Comparison of ENCODE assay signal across 22 cellular contexts in genomic region chr6:155116571-155116910, GRCh38.
A peak's percentile ranks its signal among the peaks of the same experiment; 100 is the strongest.
DNase-seq lines count a peak whose midpoint lies in the region; ATAC-seq and TF ChIP-seq lines count a peak whose summit lies in the region.
"Had no signal": no experiment of that assay in that cellular context is flagged by ENCODE, and none has a peak within 500 bp of the region (broad histone marks: within the 10 kb centered on the region; RNA-seq: fewer than 3 reads in every experiment).

No MANE protein-coding gene starts in this region.

- DNase-seq in mammary epithelial cell (no peak), MCF 10A (ENCODE audit: unreplicated experiment) (no peak), astrocyte of the hippocampus (ENCODE audit: low read depth, low spot score) (peak; percentile 44), smooth muscle cell (lab: John Stamatoyannopoulos, UW; ENCODE audit: unreplicated experiment) (no peak), suprapubic skin (ENCODE audit: low spot score in 2 of 2) (no peak)
- DNase-seq: activated CD4-positive, alpha-beta T cell treated with anti-CD3 and anti-CD28 coated beads for 1 hour; caudate nucleus; CD8-positive, alpha-beta memory T cell; DMS79 treated with DMSO at 0.1 percent for 48 hours; Karpas-422; NCI-H1092; NCI-H2107; NCI-H524 treated with DMSO at 0.1 percent for 48 hours; pancreas; right lobe of liver; Right ventricle myocardium superior; stimulated activated CD4-positive, alpha-beta T cell treated with anti-CD3 and anti-CD28 coated beads, Interleukin-2, amount 100 ng/mL, for 48 hours had no signal

- H3K27me3 Mint-ChIP-seq in MCF 10A (ENCODE audit: insufficient read depth, unreplicated experiment), result peaks cover 21% of the 10 kb centered on the region

- no peaks in the 10 kb centered on the region for H3K9me3 Mint-ChIP-seq in MCF 10A (ENCODE audit: unreplicated experiment)
- H3K9me3 Mint-ChIP-seq: CD8-positive, alpha-beta memory T cell had no signal

- H3K36me3 ChIP-seq in mammary epithelial cell (ENCODE audit: insufficient read depth, low read length) (no peaks in the 10 kb centered on the region), OCI-LY3 (replicated peaks; ENCODE audit: low read depth, low read length) (no peaks in the 10 kb centered on the region), smooth muscle cell (ENCODE audit: low read depth) (no peaks in the 10 kb centered on the region), suprapubic skin (no peaks in the 10 kb centered on the region)
- H3K36me3 ChIP-seq: pancreas, right lobe of liver, vagina had no signal

- TF ChIP-seq EP300 in suprapubic skin (IDR thresholded peaks at IDR 0.05), result no peak

- H3K4me1 ChIP-seq in mammary epithelial cell (ENCODE audit: insufficient read depth, low read length) (no peaks in the 10 kb centered on the region), OCI-LY3 (ENCODE audit: low read length) (peaks cover 11% of the 10 kb centered on the region), smooth muscle cell (ENCODE audit: low read depth) (peaks cover 21% of the 10 kb centered on the region), suprapubic skin (no peaks in the 10 kb centered on the region)
- H3K4me1 ChIP-seq: pancreas, right lobe of liver, vagina had no signal

- CTCF ChIA-PET in mammary epithelial cell (lab: Charles Lee; ENCODE audit: low non-redundant PET), result no interaction called here
- CTCF ChIA-PET in MCF 10A (lab: Yijun Ruan, JAX), result interaction anchor here (1.0 kb wide), 1 partner anchor 12 kb away, joined by 5 read pairs; no protein-coding TSS in a partner anchor

- H3K27ac Mint-ChIP-seq in MCF 10A (ENCODE audit: low read depth, unreplicated experiment), result no peak overlapping the region

- H3K9ac ChIP-seq in mammary epithelial cell (ENCODE audit: insufficient read depth, low read length) (no peak overlapping the region), OCI-LY3 (ENCODE audit: low read length) (no peak overlapping the region), smooth muscle cell (ENCODE audit: low read depth) (peak overlapping the region; percentile 32)

- H3K4me1 Mint-ChIP-seq in MCF 10A (ENCODE audit: insufficient read depth, unreplicated experiment), result peaks cover 9% of the 10 kb centered on the region

- H3K4me3 ChIP-seq in mammary epithelial cell (replicated peaks in 1 of 3; ENCODE audit: insufficient read depth in 1 of 3, low read depth in 2 of 3, low read length in 3 of 3) (no peak overlapping the region), OCI-LY3 (ENCODE audit: low read length) (peak overlapping the region; percentile 25; the same call in 1 of the 2 replicates), smooth muscle cell (no peak overlapping the region), suprapubic skin (no peak overlapping the region)
- H3K4me3 ChIP-seq: pancreas, right lobe of liver, vagina had no signal

- no peak for TF ChIP-seq POLR2A in suprapubic skin (IDR thresholded peaks at IDR 0.05)

- H4K20me1 ChIP-seq in mammary epithelial cell (ENCODE audit: insufficient read depth, low read length) (no peaks in the 10 kb centered on the region), OCI-LY3 (ENCODE audit: insufficient read depth, low read length) (no peaks in the 10 kb centered on the region), smooth muscle cell (ENCODE audit: low read depth) (no peaks in the 10 kb centered on the region)

- peaks cover 4% of the 10 kb centered on the region for H3K36me3 Mint-ChIP-seq in MCF 10A (ENCODE audit: insufficient read depth, unreplicated experiment)
- H3K36me3 Mint-ChIP-seq: CD8-positive, alpha-beta memory T cell had no signal

- H3K9me3 ChIP-seq in mammary epithelial cell (replicated peaks; ENCODE audit: insufficient read depth, low read length) (no peaks in the 10 kb centered on the region), OCI-LY3 (ENCODE audit: insufficient read depth, low read length) (no peaks in the 10 kb centered on the region), smooth muscle cell (replicated peaks; ENCODE audit: low read depth) (no peaks in the 10 kb centered on the region), suprapubic skin (no peaks in the 10 kb centered on the region)
- H3K9me3 ChIP-seq: pancreas, right lobe of liver, vagina had no signal

- TF ChIP-seq CTCF in mammary epithelial cell (conservative IDR thresholded peaks at IDR 0.05 in 1 of 2, IDR thresholded peaks at IDR 0.05 in 1 of 2; ENCODE audit: extremely low read depth in 1 of 2, insufficient read depth in 1 of 2, low read depth in 1 of 2, low read length in 2 of 2) (no peak), MCF 10A (IDR thresholded peaks at IDR 0.05; ENCODE audit: unreplicated experiment) (no peak), OCI-LY3 (IDR thresholded peaks at IDR 0.05; ENCODE audit: low read depth, low read length) (no peak), smooth muscle cell (IDR thresholded peaks at IDR 0.05; ENCODE audit: borderline replicate concordance, insufficient read depth, poor library complexity, severe bottlenecking) (no peak), suprapubic skin (IDR thresholded peaks at IDR 0.05) (no peak)

- ATAC-seq in HG03175 (IDR thresholded peaks at IDR 0.05; ENCODE audit: unreplicated experiment), result no peak
- no peak for ATAC-seq in HG03432 (IDR thresholded peaks at IDR 0.05; ENCODE audit: unreplicated experiment)
- ATAC-seq: esophagus mucosa, pancreas, right lobe of liver had no signal

- no peak overlapping the region for H3K4me2 ChIP-seq in mammary epithelial cell (ENCODE audit: insufficient read depth, low read depth, low read length)
- peak overlapping the region; percentile 46 for H3K4me2 ChIP-seq in OCI-LY3 (ENCODE audit: low read length)
- H3K4me2 ChIP-seq in smooth muscle cell, result peak overlapping the region; percentile 55

- dilution Hi-C loops in mammary epithelial cell (cut with HindIII; ENCODE audit: low sequenced_read_pairs), result no loop called here

- H2AFZ ChIP-seq in mammary epithelial cell (ENCODE audit: low read depth, low read length) (peak overlapping the region; percentile 9), OCI-LY3 (ENCODE audit: low read depth, low read length) (peak overlapping the region; percentile 69), smooth muscle cell (ENCODE audit: low read depth) (peak overlapping the region; percentile 20)

- no peak overlapping the region for H3K27ac ChIP-seq in mammary epithelial cell (ENCODE audit: insufficient read depth, low read depth, low read length)
- H3K27ac ChIP-seq in OCI-LY3 (ENCODE audit: low read length), result no peak overlapping the region
- H3K27ac ChIP-seq in smooth muscle cell (ENCODE audit: low read depth), result peak overlapping the region; percentile 90
- H3K27ac ChIP-seq in suprapubic skin, result no peak overlapping the region
- H3K27ac ChIP-seq: pancreas, right lobe of liver, vagina had no signal

- POLR2A ChIA-PET in MCF 10A (lab: Yijun Ruan, JAX), result no interaction called here

- intact Hi-C loops in mammary epithelial cell (cut with micrococcal nuclease), result no loop called here
- intact Hi-C loops in MCF 10A (cut with micrococcal nuclease), result no loop called here

- in situ Hi-C loops in mammary epithelial cell (cut with MboI; ENCODE audit: low sequenced_read_pairs in 2 of 2), result no loop called here

- no peaks in the 10 kb centered on the region for H3F3A ChIP-seq in smooth muscle cell (ENCODE audit: low read depth)

- H3K79me2 ChIP-seq in mammary epithelial cell (ENCODE audit: insufficient read depth, low read length), result no peaks in the 10 kb centered on the region
- H3K79me2 ChIP-seq in OCI-LY3 (ENCODE audit: low read length), result no peaks in the 10 kb centered on the region
- H3K79me2 ChIP-seq in smooth muscle cell (ENCODE audit: low read depth), result no peaks in the 10 kb centered on the region

- 80% methylated on average over 5 of the region's 5 CpGs for WGBS in mammary epithelial cell (ENCODE audit: low coverage, missing lambda C conversion rate)
- 55% methylated on average over 5 of the region's 5 CpGs for WGBS in smooth muscle cell (ENCODE audit: low lambda C conversion rate)
- WGBS in suprapubic skin, result 91% methylated on average over 5 of the region's 5 CpGs

- H3K27me3 ChIP-seq in mammary epithelial cell (ENCODE audit: insufficient read depth, low read length) (no peaks in the 10 kb centered on the region), OCI-LY3 (ENCODE audit: low read depth, low read length) (no peaks in the 10 kb centered on the region), smooth muscle cell (ENCODE audit: low read depth) (no peaks in the 10 kb centered on the region), suprapubic skin (no peaks in the 10 kb centered on the region)
- H3K27me3 ChIP-seq: pancreas, right lobe of liver, vagina had no signal

- BruUV-seq in mammary epithelial cell (replicated peaks; lab: Mats Ljungman, UMichigan) (no TSS peak), MCF 10A (replicated peaks; lab: Mats Ljungman, UMichigan) (no TSS peak)

- H3K4me3 Mint-ChIP-seq in MCF 10A (ENCODE audit: unreplicated experiment), result no peak overlapping the region

Comparison
In these comparisons a context has a peak if more than half of its experiments do, and no peak if none do; other contexts are left out.
1. H2AFZ ChIP-seq: peak in every context shown above with its lines; median percentile 69 in OCI-LY3; 20 in smooth muscle cell; 9 in mammary epithelial cell.